Comparison of ENCODE assay signal across 14 cellular contexts in genomic region chr2:106919012-106919411, GRCh38. TPM values are rescaled to one million over a fixed set of nuclear protein-coding genes. Genes with fewer than 3 reads are reported as not detected.
A peak's percentile ranks its signal among the peaks of the same experiment; 100 is the strongest.
DNase-seq lines count a peak whose midpoint lies in the region; TF ChIP-seq lines count a peak whose summit lies in the region.
"Had no signal": no experiment of that assay in that cellular context is flagged by ENCODE, and none has a peak within 500 bp of the region (broad histone marks: within the 10 kb centered on the region; RNA-seq: fewer than 3 reads in every experiment).

No MANE protein-coding gene starts in this region.

- TF ChIP-seq CTCF in VCaP (conservative IDR thresholded peaks at IDR 0.05): no peak
- no peak for TF ChIP-seq CTCF in neural crest cell (conservative IDR thresholded peaks at IDR 0.05)

- H2BK12ac ChIP-seq in mesenchymal stem cell (ENCODE audit: low read length in 2 of 2): no peak overlapping the region

- no peak overlapping the region for H3K4ac ChIP-seq in mesenchymal stem cell (ENCODE audit: low read depth in 1 of 2, low read length in 2 of 2)

- H2BK5ac ChIP-seq in mesenchymal stem cell (ENCODE audit: low read depth, low read length, poor library complexity, severe bottlenecking): no peak overlapping the region

- H3K36me3 ChIP-seq in iPS DF 6.9 (ENCODE audit: control insufficient read depth, insufficient read depth, low read length) (no peaks in the 10 kb centered on the region), mesenchymal stem cell (ENCODE audit: control insufficient read depth in 1 of 2, insufficient read depth in 2 of 2, low read depth in 1 of 2, low read length in 2 of 2) (no peaks in the 10 kb centered on the region)
- H3K36me3 ChIP-seq: BLaER1 treated with 17β-estradiol and CSF1 and Interleukin-3, amounts not matched to agents 10 nM and 100 nM had no signal

- no peaks in the 10 kb centered on the region for H3K4me1 Mint-ChIP-seq in neural crest cell

- H4K8ac ChIP-seq in mesenchymal stem cell (ENCODE audit: low read length): no peak overlapping the region

- no peak overlapping the region for H3K4me3 Mint-ChIP-seq in neural crest cell
- H3K4me3 Mint-ChIP-seq: CD8-positive, alpha-beta T cell; HFFc6 had no signal

- no peak overlapping the region for H3K4me3 ChIP-seq in iPS DF 6.9 (ENCODE audit: low read length)
- H3K4me3 ChIP-seq in mesenchymal stem cell (ENCODE audit: insufficient read depth in 1 of 2, low read depth in 1 of 2, low read length in 2 of 2): no peak overlapping the region
- H3K4me3 ChIP-seq: BLaER1 treated with 17β-estradiol and CSF1 and Interleukin-3, amounts not matched to agents 10 nM and 100 nM; K562 had no signal

- H4K91ac ChIP-seq in mesenchymal stem cell (ENCODE audit: low read length): no peak overlapping the region

- H3K27ac ChIP-seq in VCaP: peak overlapping the region; percentile 20; the same call in 1 of the 2 replicates
- peak overlapping the region; percentile 69 for H3K27ac ChIP-seq in iPS DF 6.9 (ENCODE audit: low read length)
- no peak overlapping the region for H3K27ac ChIP-seq in mesenchymal stem cell (ENCODE audit: low read length, poor library complexity, severe bottlenecking)
- H3K27ac ChIP-seq: BLaER1 treated with 17β-estradiol and CSF1 and Interleukin-3, amounts not matched to agents 10 nM and 100 nM had no signal

- H3K9ac ChIP-seq in mesenchymal stem cell (ENCODE audit: low read length): no peak overlapping the region
- H3K9ac ChIP-seq: BLaER1 treated with 17β-estradiol and CSF1 and Interleukin-3, amounts not matched to agents 10 nM and 100 nM had no signal

- no peak overlapping the region for H2BK15ac ChIP-seq in mesenchymal stem cell (ENCODE audit: low read depth, poor library complexity, severe bottlenecking)

- no CpG with 5 or more reads among the region's 1 CpG for WGBS in iPS DF 6.9 (ENCODE audit: insufficient coverage, insufficient read length)
- 38% methylated on average over 1 of the region's 1 CpG for WGBS in mesenchymal stem cell

- H3K14ac ChIP-seq in mesenchymal stem cell (ENCODE audit: low read length in 2 of 2): no peak overlapping the region

- H3K79me1 ChIP-seq in mesenchymal stem cell (replicated peaks; ENCODE audit: low read length, poor library complexity, severe bottlenecking): no peaks in the 10 kb centered on the region

- H3K27ac Mint-ChIP-seq in neural crest cell (ENCODE audit: unreplicated experiment): peak overlapping the region; percentile 71
- H3K27ac Mint-ChIP-seq: CD8-positive, alpha-beta T cell; HFFc6 had no signal

- H3K27me3 ChIP-seq in iPS DF 6.9 (ENCODE audit: control insufficient read depth, insufficient read depth, low read length) (no peaks in the 10 kb centered on the region), mesenchymal stem cell (ENCODE audit: control insufficient read depth in 1 of 2, insufficient read depth in 1 of 2, low read length in 2 of 2) (no peaks in the 10 kb centered on the region)
- H3K27me3 ChIP-seq: BLaER1 treated with 17β-estradiol and CSF1 and Interleukin-3, amounts not matched to agents 10 nM and 100 nM had no signal

- DNase-seq in DMS79 treated with DMSO at 0.1 percent for 48 hours (lab: John Stamatoyannopoulos, UW) (peak; percentile 12), iPS DF 6.9 (ENCODE audit: low read depth, low spot score) (no peak), neural crest cell (ENCODE audit: low read depth, low spot score) (no peak), NCI-H2081 treated with DMSO at 0.1 percent for 48 hours (lab: John Stamatoyannopoulos, UW) (no peak), mesenchymal stem cell (no peak), foreskin melanocyte (no peak)
- DNase-seq: 8988T; Calu3; CD8-positive, alpha-beta T cell; HFFc6; IMR-90 had no signal

- H3K4me2 ChIP-seq in mesenchymal stem cell (ENCODE audit: low read length, poor library complexity, severe bottlenecking): no peak overlapping the region
- H3K4me2 ChIP-seq: BLaER1 treated with 17β-estradiol and CSF1 and Interleukin-3, amounts not matched to agents 10 nM and 100 nM had no signal

- no peaks in the 10 kb centered on the region for H3K27me3 Mint-ChIP-seq in neural crest cell (ENCODE audit: low read depth)

- H3K23ac ChIP-seq in mesenchymal stem cell (ENCODE audit: low read length in 2 of 2): no peak overlapping the region

- no peak overlapping the region for H2AFZ ChIP-seq in mesenchymal stem cell (ENCODE audit: low read depth, low read length)

- H3K4me1 ChIP-seq in iPS DF 6.9 (ENCODE audit: control insufficient read depth, insufficient read depth, low read length) (no peaks in the 10 kb centered on the region), mesenchymal stem cell (ENCODE audit: control insufficient read depth, insufficient read depth, low read depth, low read length) (no peaks in the 10 kb centered on the region)
- H3K4me1 ChIP-seq: BLaER1 treated with 17β-estradiol and CSF1 and Interleukin-3, amounts not matched to agents 10 nM and 100 nM had no signal

- H2BK120ac ChIP-seq in mesenchymal stem cell (ENCODE audit: low read depth, low read length): no peak overlapping the region

- H3K9me3 Mint-ChIP-seq in neural crest cell: peaks cover 3% of the 10 kb centered on the region
- H3K9me3 Mint-ChIP-seq: HFFc6 had no signal

- peaks cover 3% of the 10 kb centered on the region for H3K36me3 Mint-ChIP-seq in neural crest cell (ENCODE audit: low read depth)
- H3K36me3 Mint-ChIP-seq: CD8-positive, alpha-beta T cell had no signal

- H3K9me3 ChIP-seq in iPS DF 6.9 (ENCODE audit: control insufficient read depth, insufficient read depth, low read length) (no peaks in the 10 kb centered on the region), mesenchymal stem cell (ENCODE audit: control insufficient read depth, low read length) (peaks cover 12% of the 10 kb centered on the region)

- H2AK5ac ChIP-seq in mesenchymal stem cell (ENCODE audit: low read length, severe bottlenecking): no peak overlapping the region

- no peak overlapping the region for H3K18ac ChIP-seq in mesenchymal stem cell (ENCODE audit: low read depth in 1 of 2, low read length in 2 of 2)

RNA-seq across cellular contexts. Expression of gene ST6GAL2, which starts 33.0 kb away (rescaled TPM):
- 8.1 and 9.7 TPM in 2 replicates for total RNA-seq in neural crest cell
- polyA plus RNA-seq in mesenchymal stem cell (2013, experiment 1 of 2): 0.11 TPM
- polyA plus RNA-seq in mesenchymal stem cell (2013, experiment 2 of 2): 0.08 TPM
- total RNA-seq: Calu3; CD8-positive, alpha-beta T cell; IMR-90; K562 had no signal
- polyA plus RNA-seq: IMR-90, K562 had no signal
